In the genomic region with DNA sequence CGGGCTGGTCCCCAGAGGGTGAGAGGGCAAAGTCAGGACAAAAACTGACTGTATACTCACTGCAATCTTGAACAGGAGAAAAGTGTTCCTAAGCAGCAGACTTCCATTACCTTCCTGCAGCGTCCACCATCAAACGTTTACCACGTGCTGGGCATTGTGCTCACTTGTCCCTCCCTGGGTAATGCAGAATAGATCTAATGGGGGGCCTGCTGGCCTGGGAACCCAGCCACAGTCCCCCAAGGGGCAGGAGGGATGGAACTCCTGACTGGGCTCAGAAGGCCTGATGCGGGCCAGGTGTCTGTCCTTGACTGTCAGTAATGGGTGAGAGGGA, we compare ENCODE assay signal across 8 cellular contexts. TPM values are rescaled to one million over a fixed set of nuclear protein-coding genes. Genes with fewer than 3 reads are reported as not detected.
DNase-seq lines count a peak whose midpoint lies in the region; ATAC-seq and TF ChIP-seq lines count a peak whose summit lies in the region.

No MANE protein-coding gene starts in this region.

- H3K4me1 ChIP-seq in liver (ENCODE audit: control insufficient read depth in 4 of 4, insufficient read depth in 4 of 4, low read length in 3 of 4): peaks cover 4 to 16% (median 11%) of the 10 kb centered on the region in 4 donors
- H3K4me1 ChIP-seq in upper lobe of left lung: peaks cover 4 to 10% (median 8%) of the 10 kb centered on the region in 4 donors

- TF ChIP-seq RAD21 in liver (IDR thresholded peaks at IDR 0.05): no peak

- H3K27ac ChIP-seq in liver (ENCODE audit: low read depth in 1 of 2, low read length in 2 of 2): peak overlapping the region; percentile 76 to 89
- peak overlapping the region; percentile 78 to 92 (median 84) for H3K27ac ChIP-seq in upper lobe of left lung

- no peaks in the 10 kb centered on the region for H3K9me3 ChIP-seq in liver (ENCODE audit: control insufficient read depth in 4 of 4, low read length in 3 of 4)
- no peaks in the 10 kb centered on the region for H3K9me3 ChIP-seq in upper lobe of left lung

- H3K4me1 Mint-ChIP-seq in activated naive CD4-positive, alpha-beta T cell treated with anti-CD3 and anti-CD28 coated beads, Interleukin-2, amount 10 ng/mL, durations not matched to agents 7 days and 5 days: peaks cover 31% of the 10 kb centered on the region
- peaks cover 13% of the 10 kb centered on the region for H3K4me1 Mint-ChIP-seq in activated naive CD8-positive, alpha-beta T cell treated with anti-CD3 and anti-CD28 coated beads for 36 hours

- no peaks in the 10 kb centered on the region for H3K9me3 Mint-ChIP-seq in activated naive CD4-positive, alpha-beta T cell treated with anti-CD3 and anti-CD28 coated beads, Interleukin-2, amount 10 ng/mL, durations not matched to agents 7 days and 5 days
- no peaks in the 10 kb centered on the region for H3K9me3 Mint-ChIP-seq in activated naive CD8-positive, alpha-beta T cell treated with anti-CD3 and anti-CD28 coated beads for 36 hours

- H3K27me3 Mint-ChIP-seq in activated naive CD4-positive, alpha-beta T cell treated with anti-CD3 and anti-CD28 coated beads, Interleukin-2, amount 10 ng/mL, durations not matched to agents 7 days and 5 days: no peaks in the 10 kb centered on the region
- no peaks in the 10 kb centered on the region for H3K27me3 Mint-ChIP-seq in activated naive CD8-positive, alpha-beta T cell treated with anti-CD3 and anti-CD28 coated beads for 36 hours

- TF ChIP-seq POLR2A in upper lobe of left lung (IDR thresholded peaks at IDR 0.05): no peak

- CTCF ChIA-PET in activated naive CD4-positive, alpha-beta T cell treated with anti-CD3 and anti-CD28 coated beads, Interleukin-2, amount 10 ng/mL, durations not matched to agents 7 days and 5 days (lab: Charles Lee): interaction anchor here (0.7 to 1.1 kb wide), 2 partner anchors 9 to 76 kb away, joined by 3 read pairs; no protein-coding TSS in a partner anchor

- H3K36me3 ChIP-seq in liver (ENCODE audit: control insufficient read depth in 4 of 4, insufficient read depth in 3 of 4, low read depth in 1 of 4, low read length in 3 of 4) (no peaks in the 10 kb centered on the region), upper lobe of left lung (no peaks in the 10 kb centered on the region)

- no peak for TF ChIP-seq EP300 in upper lobe of left lung (IDR thresholded peaks at IDR 0.05)

- peak overlapping the region; percentile 97 for H3K27ac Mint-ChIP-seq in activated naive CD4-positive, alpha-beta T cell treated with anti-CD3 and anti-CD28 coated beads, Interleukin-2, amount 10 ng/mL, durations not matched to agents 7 days and 5 days
- H3K27ac Mint-ChIP-seq in activated naive CD8-positive, alpha-beta T cell treated with anti-CD3 and anti-CD28 coated beads for 36 hours: peak overlapping the region; percentile 100

- no peak overlapping the region for H3K9ac ChIP-seq in liver (ENCODE audit: low read depth in 1 of 2, low read length in 2 of 2)

- DNase-seq in activated naive CD4-positive, alpha-beta T cell treated with anti-CD3 and anti-CD28 coated beads, Interleukin-2, amount 10 ng/mL, durations not matched to agents 7 days and 5 days: no peak
- no peak for DNase-seq in activated naive CD4-positive, alpha-beta T cell treated with anti-CD3 and anti-CD28 coated beads, Interleukin-2, amount 50 U/mL, for 16 hours
- DNase-seq in activated naive CD8-positive, alpha-beta T cell treated with anti-CD3 and anti-CD28 coated beads for 36 hours: no peak
- DNase-seq in upper lobe of left lung (no peak), anterior cingulate cortex (lab: John Stamatoyannopoulos, UW) (no peak), DMS153 (lab: John Stamatoyannopoulos, UW) (no peak)

- peak overlapping the region; percentile 90 for H3K4me3 Mint-ChIP-seq in activated naive CD4-positive, alpha-beta T cell treated with anti-CD3 and anti-CD28 coated beads, Interleukin-2, amount 10 ng/mL, durations not matched to agents 7 days and 5 days
- peak overlapping the region; percentile 93 for H3K4me3 Mint-ChIP-seq in activated naive CD8-positive, alpha-beta T cell treated with anti-CD3 and anti-CD28 coated beads for 36 hours

- H3K4me3 ChIP-seq in liver (ENCODE audit: low read depth in 1 of 3, low read length in 3 of 3) (peak overlapping the region; percentile 53 to 76 (median 64)), upper lobe of left lung (peak overlapping the region in 3 of 4 donors; percentile 48 to 63 (median 55))

- TF ChIP-seq CTCF in liver (IDR thresholded peaks at IDR 0.05; ENCODE audit: low read depth, low read length, missing input control) (no peak), upper lobe of left lung (IDR thresholded peaks at IDR 0.05) (no peak)

- H3K36me3 Mint-ChIP-seq in activated naive CD4-positive, alpha-beta T cell treated with anti-CD3 and anti-CD28 coated beads, Interleukin-2, amount 10 ng/mL, durations not matched to agents 7 days and 5 days: no peaks in the 10 kb centered on the region
- H3K36me3 Mint-ChIP-seq in activated naive CD8-positive, alpha-beta T cell treated with anti-CD3 and anti-CD28 coated beads for 36 hours: peaks cover 1% of the 10 kb centered on the region

- ATAC-seq in upper lobe of left lung (ENCODE audit: low FRiP score in 2 of 2) (no peak), HG03378 (IDR thresholded peaks at IDR 0.05; ENCODE audit: unreplicated experiment) (no peak)

- WGBS in liver: 12% methylated on average over 5 of the region's 5 CpGs
- 6 to 55% methylated on average over 3 to 5 of the region's 5 CpGs for WGBS in upper lobe of left lung, 2 donors

- H3K27me3 ChIP-seq in liver (ENCODE audit: control insufficient read depth in 4 of 4, insufficient read depth in 4 of 4, low read length in 3 of 4) (peaks cover 0 to 3% (median 0%) of the 10 kb centered on the region in 4 donors), upper lobe of left lung (no peaks in the 10 kb centered on the region)

TF ChIP-seq in liver, 16 proteins besides CTCF, POLR2A, EP300 and RAD21:
- TF ChIP-seq SP1 (IDR thresholded peaks at IDR 0.05) (no peak), FOXA2 (IDR thresholded peaks at IDR 0.05) (no peak), YY1 (IDR thresholded peaks at IDR 0.05) (no peak), JUND (IDR thresholded peaks at IDR 0.05) (no peak), TAF1 (conservative IDR thresholded peaks at IDR 0.05) (no peak), FOXA1 (IDR thresholded peaks at IDR 0.05) (no peak), HNF4G (IDR thresholded peaks at IDR 0.05) (no peak), NR2F2 (IDR thresholded peaks at IDR 0.05) (no peak), EGR1 (IDR thresholded peaks at IDR 0.05; ENCODE audit: low read depth in 2 of 2) (no peak), GABPA (IDR thresholded peaks at IDR 0.05 in 1 of 2, conservative IDR thresholded peaks at IDR 0.05 in 1 of 2) (no peak)
- TF ChIP-seq, protein P1, sequence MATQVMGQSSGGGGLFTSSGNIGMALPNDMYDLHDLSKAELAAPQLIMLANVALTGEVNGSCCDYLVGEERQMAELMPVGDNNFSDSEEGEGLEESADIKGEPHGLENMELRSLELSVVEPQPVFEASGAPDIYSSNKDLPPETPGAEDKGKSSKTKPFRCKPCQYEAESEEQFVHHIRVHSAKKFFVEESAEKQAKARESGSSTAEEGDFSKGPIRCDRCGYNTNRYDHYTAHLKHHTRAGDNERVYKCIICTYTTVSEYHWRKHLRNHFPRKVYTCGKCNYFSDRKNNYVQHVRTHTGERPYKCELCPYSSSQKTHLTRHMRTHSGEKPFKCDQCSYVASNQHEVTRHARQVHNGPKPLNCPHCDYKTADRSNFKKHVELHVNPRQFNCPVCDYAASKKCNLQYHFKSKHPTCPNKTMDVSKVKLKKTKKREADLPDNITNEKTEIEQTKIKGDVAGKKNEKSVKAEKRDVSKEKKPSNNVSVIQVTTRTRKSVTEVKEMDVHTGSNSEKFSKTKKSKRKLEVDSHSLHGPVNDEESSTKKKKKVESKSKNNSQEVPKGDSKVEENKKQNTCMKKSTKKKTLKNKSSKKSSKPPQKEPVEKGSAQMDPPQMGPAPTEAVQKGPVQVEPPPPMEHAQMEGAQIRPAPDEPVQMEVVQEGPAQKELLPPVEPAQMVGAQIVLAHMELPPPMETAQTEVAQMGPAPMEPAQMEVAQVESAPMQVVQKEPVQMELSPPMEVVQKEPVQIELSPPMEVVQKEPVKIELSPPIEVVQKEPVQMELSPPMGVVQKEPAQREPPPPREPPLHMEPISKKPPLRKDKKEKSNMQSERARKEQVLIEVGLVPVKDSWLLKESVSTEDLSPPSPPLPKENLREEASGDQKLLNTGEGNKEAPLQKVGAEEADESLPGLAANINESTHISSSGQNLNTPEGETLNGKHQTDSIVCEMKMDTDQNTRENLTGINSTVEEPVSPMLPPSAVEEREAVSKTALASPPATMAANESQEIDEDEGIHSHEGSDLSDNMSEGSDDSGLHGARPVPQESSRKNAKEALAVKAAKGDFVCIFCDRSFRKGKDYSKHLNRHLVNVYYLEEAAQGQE (IDR thresholded peaks at IDR 0.05): no peak
- TF ChIP-seq, protein P2, sequence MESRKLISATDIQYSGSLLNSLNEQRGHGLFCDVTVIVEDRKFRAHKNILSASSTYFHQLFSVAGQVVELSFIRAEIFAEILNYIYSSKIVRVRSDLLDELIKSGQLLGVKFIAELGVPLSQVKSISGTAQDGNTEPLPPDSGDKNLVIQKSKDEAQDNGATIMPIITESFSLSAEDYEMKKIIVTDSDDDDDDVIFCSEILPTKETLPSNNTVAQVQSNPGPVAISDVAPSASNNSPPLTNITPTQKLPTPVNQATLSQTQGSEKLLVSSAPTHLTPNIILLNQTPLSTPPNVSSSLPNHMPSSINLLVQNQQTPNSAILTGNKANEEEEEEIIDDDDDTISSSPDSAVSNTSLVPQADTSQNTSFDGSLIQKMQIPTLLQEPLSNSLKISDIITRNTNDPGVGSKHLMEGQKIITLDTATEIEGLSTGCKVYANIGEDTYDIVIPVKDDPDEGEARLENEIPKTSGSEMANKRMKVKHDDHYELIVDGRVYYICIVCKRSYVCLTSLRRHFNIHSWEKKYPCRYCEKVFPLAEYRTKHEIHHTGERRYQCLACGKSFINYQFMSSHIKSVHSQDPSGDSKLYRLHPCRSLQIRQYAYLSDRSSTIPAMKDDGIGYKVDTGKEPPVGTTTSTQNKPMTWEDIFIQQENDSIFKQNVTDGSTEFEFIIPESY (IDR thresholded peaks at IDR 0.05): no peak

RNA-seq across cellular contexts. Expression of a gene that starts 37.6 kb away (rescaled TPM):
- total RNA-seq in activated naive CD8-positive, alpha-beta T cell treated with anti-CD3 and anti-CD28 coated beads for 36 hours: 10 to 100 TPM; 22.7 to 23.7 TPM
- total RNA-seq in liver (10 to 100 TPM in 1 of 2 donors, 1 to 10 TPM in 1; 2.7 to 12.6 TPM), upper lobe of left lung (10 to 100 TPM; 12.0 to 60.8 (median 17.6) TPM)
- polyA plus RNA-seq in liver: 1 to 10 TPM; 4.1 to 7.7 TPM

RNA-seq across cellular contexts. Expression of a gene that starts 52.6 kb away (rescaled TPM):
- under 1 TPM; 0.56 to 0.64 TPM for total RNA-seq in activated naive CD8-positive, alpha-beta T cell treated with anti-CD3 and anti-CD28 coated beads for 36 hours
- total RNA-seq in liver: under 1 TPM; 0.25 to 0.61 TPM
- under 1 TPM in 1 of 2 donors, not detected in 1; 0.07 TPM for polyA plus RNA-seq in liver
- 1 to 10 TPM in 3 of 6 donors, under 1 TPM in 3; 0.46 to 1.3 (median 0.95) TPM for total RNA-seq in upper lobe of left lung
